Comparison of ENCODE assay signal across 8 cellular contexts in genomic region chr7:1176891-1177373, GRCh38. TPM values are rescaled to one million over a fixed set of nuclear protein-coding genes. Genes with fewer than 3 reads are reported as not detected.
A peak's percentile ranks its signal among the peaks of the same experiment; 100 is the strongest.
DNase-seq lines count a peak whose midpoint lies in the region; ATAC-seq, FAIRE-seq and TF ChIP-seq lines count a peak whose summit lies in the region.

No MANE protein-coding gene starts in this region.

- H3K4me3 ChIP-seq in NB4 (ENCODE audit: low read depth, low read length), result no peak overlapping the region
- no peak overlapping the region for H3K4me3 ChIP-seq in WI38 (ENCODE audit: low read depth, low read length)
- no peak overlapping the region for H3K4me3 ChIP-seq in HepG2 (replicated peaks in 1 of 3; ENCODE audit: insufficient read depth in 1 of 3, low read depth in 2 of 3, low read length in 3 of 3)

- peaks cover 32% of the 10 kb centered on the region for H3K4me1 ChIP-seq in HepG2 (ENCODE audit: insufficient read depth, low read length)

- 65% methylated on average over 22 of the region's 22 CpGs for WGBS in HepG2 (ENCODE audit: low lambda C conversion rate)

- in situ Hi-C loops in HepG2 (cut with HindIII; ENCODE audit: extremely low pct_ligation_motif_present, low pct_unique_long_range_greater_than_20kb), result loop anchor here (5.0 kb wide), 1 partner anchor 180 kb away; no protein-coding TSS in a partner anchor

- no peaks in the 10 kb centered on the region for H3K27me3 Mint-ChIP-seq in MCF 10A (ENCODE audit: insufficient read depth, unreplicated experiment)

- CTCF ChIA-PET in MCF 10A (lab: Yijun Ruan, JAX) (interaction anchor here (0.6 to 6.1 kb wide), 7 partner anchors 9 to 256 kb away, joined by 3 to 69 read pairs (median 5); no protein-coding TSS in a partner anchor), HepG2 (lab: Yijun Ruan, JAX; ENCODE audit: low intra/inter-chr PET ratio, low total read pairs) (interaction anchor here (0.6 to 2.4 kb wide), 3 partner anchors 53 to 184 kb away, joined by 3 to 9 read pairs (median 5); no protein-coding TSS in a partner anchor)

- BruUV-seq in MCF 10A (replicated peaks; lab: Mats Ljungman, UMichigan) (no TSS peak), HepG2 (replicated peaks; lab: Mats Ljungman, UMichigan) (no TSS peak)

- H3K4me1 Mint-ChIP-seq in MCF 10A (ENCODE audit: insufficient read depth, unreplicated experiment), result peaks cover 5% of the 10 kb centered on the region

- peaks cover 5% of the 10 kb centered on the region for H3K36me3 Mint-ChIP-seq in MCF 10A (ENCODE audit: insufficient read depth, unreplicated experiment)

- H3K27me3 ChIP-seq in HepG2 (ENCODE audit: control insufficient read depth in 1 of 2, insufficient read depth in 2 of 2, low read length in 2 of 2), result peaks cover 3 to 17% of the 10 kb centered on the region in 2 experiments; a peak in 2 of 5 replicates

- H3K9ac ChIP-seq in HepG2 (ENCODE audit: insufficient read depth, low read depth, low read length), result no peak overlapping the region

- H3K36me3 ChIP-seq in HepG2 (replicated peaks in 1 of 2; ENCODE audit: control insufficient read depth in 1 of 2, insufficient read depth in 2 of 2, low read length in 2 of 2), result no peaks in the 10 kb centered on the region

- TF ChIP-seq POLR2A in NB4 (IDR thresholded peaks at IDR 0.05; ENCODE audit: extremely low read depth, insufficient read length) (no peak), HepG2 (IDR thresholded peaks at IDR 0.05; ENCODE audit: insufficient read depth in 1 of 2, low read depth in 2 of 2, low read length in 2 of 2) (no peak)

- FAIRE-seq in HepG2 (lab: Jason Lieb, UNC), result no peak

- intact Hi-C loops in MCF 10A (cut with micrococcal nuclease) (loop anchor here (1.0 to 2.0 kb wide), 3 partner anchors 91 to 268 kb away; no protein-coding TSS in a partner anchor), HepG2 (cut with micrococcal nuclease; ENCODE audit: unreplicated experiment) (loop anchor here (2.0 to 5.0 kb wide), 3 partner anchors 40 to 90 kb away; partner anchors contain the start of gene GPER1)

- H3K4me3 Mint-ChIP-seq in MCF 10A (ENCODE audit: unreplicated experiment), result peak overlapping the region; percentile 54

- TF ChIP-seq EP300 in HepG2 (IDR thresholded peaks at IDR 0.05; ENCODE audit: low read depth in 2 of 2, low read length in 2 of 2), result no peak
- no peak for TF ChIP-seq EP300 in HepG2 (CRISPR knock-in tag; IDR thresholded peaks at IDR 0.05; ENCODE audit: borderline replicate concordance)

- H3K4me2 ChIP-seq in HepG2 (ENCODE audit: low read depth, low read length), result peak overlapping the region; percentile 93; the same call in 1 of the 2 replicates

- H4K20me1 ChIP-seq in HepG2 (ENCODE audit: insufficient read depth, low read length), result no peaks in the 10 kb centered on the region

- DNase-seq in NCI-H2029 (lab: John Stamatoyannopoulos, UW) (peak; percentile 41), NCI-H2029 treated with DMSO at 0.1 percent for 48 hours (lab: John Stamatoyannopoulos, UW) (no peak), NB4 (ENCODE audit: low read depth) (peak; percentile 91), MCF 10A (ENCODE audit: unreplicated experiment) (peak; percentile 63), HepG2 (ENCODE audit: low spot score) (peak; percentile 39)
- DNase-seq in stimulated activated CD8-positive, alpha-beta memory T cell treated with anti-CD3 and anti-CD28 coated beads, Interleukin-2, amount 100 ng/mL, for 1 hour (ENCODE audit: low read depth in 2 of 2), result peak; percentile 45 to 56

- no peaks in the 10 kb centered on the region for H3K79me2 ChIP-seq in HepG2 (ENCODE audit: insufficient read depth, low read length)

- no peak for TF ChIP-seq RAD21 in HepG2 (CRISPR knock-in tag; IDR thresholded peaks at IDR 0.05)

- H3K27ac ChIP-seq in HepG2 (ENCODE audit: extremely low read length, insufficient read depth, low read length), result peak overlapping the region; percentile 57

- ATAC-seq in HepG2 (peak; percentile 49), GM19452 (IDR thresholded peaks at IDR 0.05; ENCODE audit: unreplicated experiment) (no peak)

- H2AFZ ChIP-seq in HepG2 (ENCODE audit: low read length), result no peak overlapping the region

- TF ChIP-seq CTCF in NB4 (IDR thresholded peaks at IDR 0.05; ENCODE audit: low read depth, low read length), result peak; percentile 86
- TF ChIP-seq CTCF in WI38 (IDR thresholded peaks at IDR 0.05; ENCODE audit: low read depth, low read length), result peak; percentile 66
- TF ChIP-seq CTCF in MCF 10A (IDR thresholded peaks at IDR 0.05; ENCODE audit: unreplicated experiment), result peak; percentile 65
- TF ChIP-seq CTCF in HepG2 (CRISPR knock-in tag; IDR thresholded peaks at IDR 0.05), result peak; percentile 75

- H3K27ac Mint-ChIP-seq in MCF 10A (ENCODE audit: low read depth, unreplicated experiment), result no peak overlapping the region

- POLR2A ChIA-PET in MCF 10A (lab: Yijun Ruan, JAX), result no interaction called here
- POLR2A ChIA-PET in HepG2 (lab: Yijun Ruan, JAX), result interaction anchor here (1.1 to 1.5 kb wide), 4 partner anchors 20 to 252 kb away, joined by 3 to 5 read pairs (median 4); partner anchors contain the start of gene GPER1

- H3K9me3 Mint-ChIP-seq in MCF 10A (ENCODE audit: unreplicated experiment), result no peaks in the 10 kb centered on the region

- peaks cover 9% of the 10 kb centered on the region for H3K9me3 ChIP-seq in HepG2 (ENCODE audit: low read length)

TF ChIP-seq in HepG2, 621 proteins besides CTCF, POLR2A, EP300 and RAD21 (continues in another document):
- TF ChIP-seq KAT7 (CRISPR knock-in tag; IDR thresholded peaks at IDR 0.05; ENCODE audit: borderline replicate concordance) (0 out of 2 replicates have a peak, but pooled peaks have one; percentile 7), HOXA3 (CRISPR knock-in tag; IDR thresholded peaks at IDR 0.05) (peak; percentile 24; the same call in 1 of the 2 replicates), HDAC2 (CRISPR knock-in tag; IDR thresholded peaks at IDR 0.05) (peak; percentile 18; the same call in 1 of the 2 replicates), MAFG (CRISPR knock-in tag; IDR thresholded peaks at IDR 0.05) (0 out of 2 replicates have a peak, but pooled peaks have one; percentile 3), SP1 (IDR thresholded peaks at IDR 0.05) (no peak), SP1 (CRISPR knock-in tag; IDR thresholded peaks at IDR 0.05) (0 out of 2 replicates have a peak, but pooled peaks have one; percentile 24), YEATS2 (CRISPR knock-in tag; IDR thresholded peaks at IDR 0.05; ENCODE audit: borderline replicate concordance) (no peak), ZNF121 (CRISPR knock-in tag; IDR thresholded peaks at IDR 0.05) (peak; percentile 98), ZNF350 (CRISPR knock-in tag; IDR thresholded peaks at IDR 0.05; ENCODE audit: borderline replicate concordance, low read depth) (0 out of 2 replicates have a peak, but pooled peaks have one; percentile 3), TEAD3 (CRISPR knock-in tag; optimal IDR thresholded peaks at IDR 0.05; ENCODE audit: borderline replicate concordance) (peak; percentile 26)

RNA-seq across cellular contexts. Expression of gene ZFAND2A, which starts 16.9 kb away (rescaled TPM):
- total RNA-seq in MCF 10A (2022) (30.1 and 40.7 TPM in 2 replicates), HepG2 (2016; rRNA removed; fragmentation: Illumina TruSeq; extraction: Trizol) (140 and 171 TPM in 2 replicates)
- total RNA-seq in HepG2 (2016; cell fraction: cytosol; rRNA removed; fragmentation: Illumina TruSeq; extraction: Trizol; ENCODE audit: low read depth), result 81.0 and 93.7 TPM in 2 replicates
- total RNA-seq in HepG2 (2016; cell fraction: insoluble cytoplasmic fraction; rRNA removed; fragmentation: Illumina TruSeq; extraction: Trizol), result 144 and 177 TPM in 2 replicates
- 105 and 123 TPM in 2 replicates for total RNA-seq in HepG2 (2016; cell fraction: membrane; rRNA removed; fragmentation: Illumina TruSeq; extraction: Trizol)
- total RNA-seq in HepG2 (2016; cell fraction: nucleus; rRNA removed; fragmentation: Illumina TruSeq; extraction: Trizol), result 76.5 and 85.9 TPM in 2 replicates
- 153 and 155 TPM in 2 replicates for polyA plus RNA-seq in HepG2 (2011; rRNA removed)
- polyA plus RNA-seq in HepG2 (2011; cell fraction: cytosol; rRNA removed), result 116 and 139 TPM in 2 replicates
- 105 and 133 TPM in 2 replicates for polyA plus RNA-seq in HepG2 (2011; cell fraction: nucleus; rRNA removed)
- polyA plus RNA-seq in HepG2 (2012), result 91.5 and 117 TPM in 2 replicates
- polyA plus RNA-seq in HepG2 (2016; cell fraction: cytosol; fragmentation: Illumina TruSeq; extraction: Trizol; ENCODE audit: low read depth), result 71.0 and 75.6 TPM in 2 replicates
- 158 and 167 TPM in 2 replicates for polyA plus RNA-seq in HepG2 (2016; cell fraction: insoluble cytoplasmic fraction; fragmentation: Illumina TruSeq; extraction: Trizol; ENCODE audit: low read depth)
- polyA plus RNA-seq in HepG2 (2016; cell fraction: membrane; fragmentation: Illumina TruSeq; extraction: Trizol; ENCODE audit: low read depth), result 89.5 and 100 TPM in 2 replicates
- 146 and 157 TPM in 2 replicates for polyA plus RNA-seq in HepG2 (2016; cell fraction: nucleus; fragmentation: Illumina TruSeq; extraction: Trizol; ENCODE audit: insufficient read depth, low read depth)
- 24.9 and 155 TPM in 2 replicates for polyA minus RNA-seq in HepG2 (2011; rRNA and poly(A)+ RNA removed; ENCODE audit: low replicate concordance)
- polyA minus RNA-seq in HepG2 (2011; cell fraction: cytosol; rRNA and poly(A)+ RNA removed), result 40.2 and 55.3 TPM in 2 replicates
- 50.2 and 66.8 TPM in 2 replicates for polyA minus RNA-seq in HepG2 (2011; cell fraction: nucleus; rRNA and poly(A)+ RNA removed)

RNA-seq across cellular contexts. Expression of gene UNCX, which starts 55.7 kb away (rescaled TPM):
- total RNA-seq in MCF 10A (2022), result not detected in 2 replicates
- total RNA-seq in HepG2 (2016; rRNA removed; fragmentation: Illumina TruSeq; extraction: Trizol), result not detected in 2 replicates
- not detected in 2 replicates for total RNA-seq in HepG2 (2016; cell fraction: cytosol; rRNA removed; fragmentation: Illumina TruSeq; extraction: Trizol; ENCODE audit: low read depth)
- not detected in 2 replicates for total RNA-seq in HepG2 (2016; cell fraction: insoluble cytoplasmic fraction; rRNA removed; fragmentation: Illumina TruSeq; extraction: Trizol)
- total RNA-seq in HepG2 (2016; cell fraction: membrane; rRNA removed; fragmentation: Illumina TruSeq; extraction: Trizol), result not detected in 2 replicates
- total RNA-seq in HepG2 (2016; cell fraction: nucleus; rRNA removed; fragmentation: Illumina TruSeq; extraction: Trizol), result not detected in 2 replicates
- not detected in 2 replicates for polyA plus RNA-seq in HepG2 (2011; rRNA removed)
- not detected in 2 replicates for polyA plus RNA-seq in HepG2 (2011; cell fraction: cytosol; rRNA removed)
- polyA plus RNA-seq in HepG2 (2011; cell fraction: nucleus; rRNA removed), result not detected in 2 replicates
- polyA plus RNA-seq in HepG2 (2012), result not detected in 2 replicates
- polyA plus RNA-seq in HepG2 (2016; cell fraction: cytosol; fragmentation: Illumina TruSeq; extraction: Trizol; ENCODE audit: low read depth), result not detected in 2 replicates
- polyA plus RNA-seq in HepG2 (2016; cell fraction: insoluble cytoplasmic fraction; fragmentation: Illumina TruSeq; extraction: Trizol; ENCODE audit: low read depth), result not detected in 2 replicates
- not detected in 2 replicates for polyA plus RNA-seq in HepG2 (2016; cell fraction: membrane; fragmentation: Illumina TruSeq; extraction: Trizol; ENCODE audit: low read depth)
- polyA plus RNA-seq in HepG2 (2016; cell fraction: nucleus; fragmentation: Illumina TruSeq; extraction: Trizol; ENCODE audit: insufficient read depth, low read depth), result not detected in 2 replicates
- not detected in 2 replicates for polyA minus RNA-seq in HepG2 (2011; rRNA and poly(A)+ RNA removed; ENCODE audit: low replicate concordance)
- polyA minus RNA-seq in HepG2 (2011; cell fraction: cytosol; rRNA and poly(A)+ RNA removed), result not detected in 2 replicates
- polyA minus RNA-seq in HepG2 (2011; cell fraction: nucleus; rRNA and poly(A)+ RNA removed), result not detected in 2 replicates
